Comparison of ENCODE assay signal across 13 cellular contexts in the genomic region with DNA sequence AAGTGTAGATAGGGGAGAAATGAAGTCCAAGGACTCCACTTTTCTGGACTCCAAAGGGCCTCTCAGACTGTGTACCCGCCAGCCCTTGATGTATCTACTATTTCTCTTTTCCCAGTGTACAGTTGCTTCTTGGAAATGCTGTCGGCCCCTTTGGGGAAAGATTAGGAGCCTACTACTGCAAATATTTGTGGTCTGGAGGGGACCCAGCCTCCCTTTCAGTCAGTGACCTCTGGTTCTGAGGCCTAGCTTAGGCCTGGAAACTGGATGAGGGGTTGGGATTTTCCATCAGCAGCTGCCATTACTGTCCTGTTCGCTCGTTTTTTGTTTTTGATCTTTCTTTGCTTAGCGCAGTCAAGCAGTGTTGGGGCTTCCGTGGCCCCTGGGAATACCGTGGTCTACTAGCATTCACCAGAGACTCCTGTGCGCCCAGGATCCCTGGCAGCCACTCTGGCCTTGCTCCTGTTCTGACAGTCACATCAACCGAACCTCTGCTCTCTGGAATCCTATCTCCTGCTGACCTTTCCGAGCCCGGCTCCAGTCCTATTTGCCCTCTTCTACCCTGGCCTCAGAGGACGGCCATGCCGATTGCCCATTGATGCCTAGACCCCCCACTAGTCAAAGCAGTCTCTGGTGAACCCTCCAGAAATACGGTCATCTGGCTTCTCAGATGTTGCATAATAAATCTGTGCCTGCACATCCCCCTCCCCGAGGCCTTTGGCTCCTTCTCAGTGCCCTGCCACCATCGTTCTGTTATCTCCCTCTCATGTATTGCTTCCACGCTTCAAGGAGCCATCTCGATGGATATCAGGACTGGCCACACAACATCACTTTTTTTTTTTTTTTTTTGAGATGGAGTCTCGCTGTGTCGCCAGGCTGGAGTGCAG. TPM values are rescaled to one million over a fixed set of nuclear protein-coding genes. Genes with fewer than 3 reads are reported as not detected.
A peak's percentile ranks its signal among the peaks of the same experiment; 100 is the strongest.
DNase-seq lines count a peak whose midpoint lies in the region; ATAC-seq and TF ChIP-seq lines count a peak whose summit lies in the region.
"Had no signal": no experiment of that assay in that cellular context is flagged by ENCODE, and none has a peak within 500 bp of the region (broad histone marks: within the 10 kb centered on the region; RNA-seq: fewer than 3 reads in every experiment).

No MANE protein-coding gene starts in this region.

- H3K9me3 ChIP-seq in stomach (no peaks in the 10 kb centered on the region), transverse colon (no peaks in the 10 kb centered on the region)

- TF ChIP-seq CTCF in stomach (IDR thresholded peaks at IDR 0.05) (no peak), transverse colon (IDR thresholded peaks at IDR 0.05) (no peak)

- peaks cover 10 to 20% (median 14%) of the 10 kb centered on the region in 4 donors for H3K36me3 ChIP-seq in stomach
- peaks cover 0 to 11% (median under 1%) of the 10 kb centered on the region in 4 donors for H3K36me3 ChIP-seq in transverse colon

- peaks cover 10% of the 10 kb centered on the region for H3K36me3 Mint-ChIP-seq in activated T-cell treated with anti-CD3 and anti-CD28 coated beads, Interleukin-2, amount 50 U/mL, for 4 hours (ENCODE audit: insufficient read depth)
- H3K36me3 Mint-ChIP-seq in activated CD8-positive, alpha-beta T cell treated with anti-CD3 and anti-CD28 coated beads, Interleukin-2, amount 10 ng/mL, durations not matched to agents 7 days and 5 days (ENCODE audit: low read depth), result peaks cover 13% of the 10 kb centered on the region
- H3K36me3 Mint-ChIP-seq in memory B cell, result peaks cover 2% of the 10 kb centered on the region

- ATAC-seq in activated T-cell treated with anti-CD3 and anti-CD28 coated beads, Interleukin-2, amount 50 U/mL, for 4 hours, result no peak
- ATAC-seq in activated CD8-positive, alpha-beta T cell treated with anti-CD3 and anti-CD28 coated beads, Interleukin-2, amount 10 ng/mL, durations not matched to agents 7 days and 5 days, result no peak
- ATAC-seq in memory B cell (ENCODE audit: low read depth), result no peak

- CTCF ChIA-PET in activated CD8-positive, alpha-beta T cell treated with anti-CD3 and anti-CD28 coated beads, Interleukin-2, amount 10 ng/mL, durations not matched to agents 7 days and 5 days (lab: Charles Lee), result no interaction called here

- H3K4me1 ChIP-seq in stomach (peaks cover 13 to 37% (median 19%) of the 10 kb centered on the region in 4 donors), transverse colon (peaks cover 0 to 12% (median 9%) of the 10 kb centered on the region in 4 donors)

- H3K4me3 Mint-ChIP-seq in activated T-cell treated with anti-CD3 and anti-CD28 coated beads, Interleukin-2, amount 50 U/mL, for 4 hours, result peak overlapping the region; percentile 93
- peak overlapping the region; percentile 2 for H3K4me3 Mint-ChIP-seq in activated CD8-positive, alpha-beta T cell treated with anti-CD3 and anti-CD28 coated beads, Interleukin-2, amount 10 ng/mL, durations not matched to agents 7 days and 5 days
- peak overlapping the region; percentile 37 for H3K4me3 Mint-ChIP-seq in memory B cell

- H3K27me3 Mint-ChIP-seq in activated T-cell treated with anti-CD3 and anti-CD28 coated beads, Interleukin-2, amount 50 U/mL, for 4 hours (ENCODE audit: low read depth), result no peaks in the 10 kb centered on the region
- H3K27me3 Mint-ChIP-seq in activated CD8-positive, alpha-beta T cell treated with anti-CD3 and anti-CD28 coated beads, Interleukin-2, amount 10 ng/mL, durations not matched to agents 7 days and 5 days (ENCODE audit: low read depth), result no peaks in the 10 kb centered on the region
- H3K27me3 Mint-ChIP-seq in memory B cell, result no peaks in the 10 kb centered on the region

- peak overlapping the region; percentile 10 for H3K27ac Mint-ChIP-seq in activated CD8-positive, alpha-beta T cell treated with anti-CD3 and anti-CD28 coated beads, Interleukin-2, amount 10 ng/mL, durations not matched to agents 7 days and 5 days
- H3K27ac Mint-ChIP-seq in memory B cell, result no peak overlapping the region

- WGBS in stomach, 5 donors, result 70 to 85% (median 79%) methylated on average over 18 to 20 of the region's 20 CpGs
- 88 to 95% methylated on average over 18 to 20 of the region's 20 CpGs for WGBS in transverse colon (ENCODE audit: low coverage in 1 of 2), 2 donors

- H3K27ac ChIP-seq in stomach (peak overlapping the region in 4 of 5 donors; percentile 84 to 88 (median 87)), transverse colon (no peak overlapping the region)

- DNase-seq in activated T-cell treated with anti-CD3 and anti-CD28 coated beads, Interleukin-2, amount 50 U/mL, for 4 hours, result no peak
- no peak for DNase-seq in activated T-cell treated with anti-CD3 and anti-CD28 coated beads, Interleukin-2, amount 50 U/mL, for 48 hours
- no peak for DNase-seq in activated CD8-positive, alpha-beta T cell treated with anti-CD3 and anti-CD28 coated beads, Interleukin-2, amount 10 ng/mL, durations not matched to agents 7 days and 5 days
- DNase-seq in memory B cell (ENCODE audit: low spot score in 2 of 2) (no peak), stomach (peak; percentile 48), middle frontal gyrus (ENCODE audit: extremely low spot score, low spot score) (no peak), transverse colon (no peak), NCI-H2196 treated with DMSO at 0.1 percent for 48 hours (lab: John Stamatoyannopoulos, UW; ENCODE audit: unreplicated experiment) (no peak)
- DNase-seq: activated CD4-positive, alpha-beta T cell treated with anti-CD3 and anti-CD28 coated beads for 1 hour; DMS79 treated with DMSO at 0.1 percent for 48 hours; H7; NCI-H1092 treated with DMSO at 0.1 percent for 48 hours; NCI-H526 had no signal

- no peak overlapping the region for H3K4me3 ChIP-seq in stomach
- H3K4me3 ChIP-seq in transverse colon, result no peak overlapping the region

- TF ChIP-seq POLR2A in stomach (IDR thresholded peaks at IDR 0.05) (no peak), transverse colon (IDR thresholded peaks at IDR 0.05) (no peak)

- no peaks in the 10 kb centered on the region for H3K9me3 Mint-ChIP-seq in activated T-cell treated with anti-CD3 and anti-CD28 coated beads, Interleukin-2, amount 50 U/mL, for 4 hours
- no peaks in the 10 kb centered on the region for H3K9me3 Mint-ChIP-seq in activated CD8-positive, alpha-beta T cell treated with anti-CD3 and anti-CD28 coated beads, Interleukin-2, amount 10 ng/mL, durations not matched to agents 7 days and 5 days (ENCODE audit: insufficient read depth)
- no peaks in the 10 kb centered on the region for H3K9me3 Mint-ChIP-seq in memory B cell

- H3K27me3 ChIP-seq in stomach, result no peaks in the 10 kb centered on the region
- no peaks in the 10 kb centered on the region for H3K27me3 ChIP-seq in transverse colon

- H3K4me1 Mint-ChIP-seq in activated T-cell treated with anti-CD3 and anti-CD28 coated beads, Interleukin-2, amount 50 U/mL, for 4 hours (ENCODE audit: low read depth), result peaks cover 13% of the 10 kb centered on the region
- H3K4me1 Mint-ChIP-seq in activated CD8-positive, alpha-beta T cell treated with anti-CD3 and anti-CD28 coated beads, Interleukin-2, amount 10 ng/mL, durations not matched to agents 7 days and 5 days (ENCODE audit: low read depth), result peaks cover 18% of the 10 kb centered on the region
- peaks cover 11% of the 10 kb centered on the region for H3K4me1 Mint-ChIP-seq in memory B cell

- no peak for TF ChIP-seq EP300 in stomach (IDR thresholded peaks at IDR 0.05)
- no peak for TF ChIP-seq EP300 in transverse colon (IDR thresholded peaks at IDR 0.05; ENCODE audit: low read depth)

- POLR2A ChIA-PET in activated CD8-positive, alpha-beta T cell treated with anti-CD3 and anti-CD28 coated beads, Interleukin-2, amount 10 ng/mL, durations not matched to agents 7 days and 5 days (lab: Charles Lee), result no interaction called here

- in situ Hi-C loops in transverse colon (cut with MboI; ENCODE audit: low pct_ligation_motif_present in 1 of 4, low pct_unique_long_range_greater_than_20kb in 1 of 4, low sequenced_read_pairs in 3 of 4), result no loop called here

- intact Hi-C loops in stomach (cut with DNase I; ENCODE audit: low total_unique reads) (no loop called here), transverse colon (cut with DNase I; ENCODE audit: low total_unique reads) (no loop called here)

RNA-seq across cellular contexts. Expression of a gene that starts 1.3 kb away (rescaled TPM):
- 100 to 1,000 TPM; 214 to 258 (median 217) TPM for total RNA-seq in activated T-cell treated with anti-CD3 and anti-CD28 coated beads, Interleukin-2, amount 50 U/mL, for 4 hours
- 10 to 100 TPM; 85.9 to 90.1 TPM for total RNA-seq in activated CD8-positive, alpha-beta T cell treated with anti-CD3 and anti-CD28 coated beads, Interleukin-2, amount 10 ng/mL, durations not matched to agents 7 days and 5 days
- total RNA-seq in stomach, result 10 to 100 TPM; 14.2 to 32.4 (median 21.4) TPM
- polyA plus RNA-seq in stomach, result 10 to 100 TPM in 2 of 3 donors, 1 to 10 TPM in 1; 9.3 to 29.0 (median 20.9) TPM
- 10 to 100 TPM; 13.1 to 27.0 (median 17.2) TPM for total RNA-seq in transverse colon

RNA-seq across cellular contexts. Expression of a gene that starts 32.9 kb away (rescaled TPM):
- under 1 TPM; 0.55 to 0.96 (median 0.79) TPM for total RNA-seq in activated T-cell treated with anti-CD3 and anti-CD28 coated beads, Interleukin-2, amount 50 U/mL, for 4 hours
- total RNA-seq in activated CD8-positive, alpha-beta T cell treated with anti-CD3 and anti-CD28 coated beads, Interleukin-2, amount 10 ng/mL, durations not matched to agents 7 days and 5 days, result 1 to 10 TPM; 2.3 to 2.4 TPM
- total RNA-seq in stomach (1 to 10 TPM in 4 of 5 donors, not detected in 1; 1.7 to 5.5 (median 4.5) TPM), transverse colon (1 to 10 TPM in 1 of 4 donors, under 1 TPM in 1, not detected in 2; 0.95 to 2.0 TPM)
- 1 to 10 TPM; 2.1 to 4.3 (median 3.3) TPM for polyA plus RNA-seq in stomach

Comparison
In these comparisons a context has a peak if more than half of its experiments do, and no peak if none do; other contexts are left out.
1. H3K4me3 Mint-ChIP-seq: peak in every context shown above with its lines; median percentile 93 in activated T-cell treated with anti-CD3 and anti-CD28 coated beads, Interleukin-2, amount 50 U/mL, for 4 hours; 37 in memory B cell; 2 in activated CD8-positive, alpha-beta T cell treated with anti-CD3 and anti-CD28 coated beads, Interleukin-2, amount 10 ng/mL, durations not matched to agents 7 days and 5 days.
2. H3K27ac ChIP-seq: peak in stomach (4 of 5); none in transverse colon (0 of 4).